In the genomic region with DNA sequence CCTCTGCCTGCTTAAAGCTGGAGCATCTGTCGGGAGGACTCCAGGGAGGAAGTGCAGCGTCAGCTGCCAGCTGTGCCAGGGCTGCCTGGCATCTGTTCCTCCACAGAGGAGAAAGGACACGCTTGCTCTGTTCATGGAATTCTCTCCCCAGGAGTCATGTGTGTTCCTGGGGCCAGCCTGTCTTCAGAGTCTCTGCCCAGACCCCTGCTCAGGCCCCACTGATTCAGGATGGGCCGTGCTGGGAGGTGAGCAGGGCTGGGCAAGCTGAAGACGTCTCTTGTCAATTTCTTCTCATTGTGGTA, we compare ENCODE assay signal across 1 cellular context.
TF ChIP-seq lines count a peak whose summit lies in the region.

No MANE protein-coding gene starts in this region.

TF ChIP-seq in GM23338, 12 proteins besides CTCF, POLR2A, EP300 and RAD21:
- TF ChIP-seq, protein P1, sequence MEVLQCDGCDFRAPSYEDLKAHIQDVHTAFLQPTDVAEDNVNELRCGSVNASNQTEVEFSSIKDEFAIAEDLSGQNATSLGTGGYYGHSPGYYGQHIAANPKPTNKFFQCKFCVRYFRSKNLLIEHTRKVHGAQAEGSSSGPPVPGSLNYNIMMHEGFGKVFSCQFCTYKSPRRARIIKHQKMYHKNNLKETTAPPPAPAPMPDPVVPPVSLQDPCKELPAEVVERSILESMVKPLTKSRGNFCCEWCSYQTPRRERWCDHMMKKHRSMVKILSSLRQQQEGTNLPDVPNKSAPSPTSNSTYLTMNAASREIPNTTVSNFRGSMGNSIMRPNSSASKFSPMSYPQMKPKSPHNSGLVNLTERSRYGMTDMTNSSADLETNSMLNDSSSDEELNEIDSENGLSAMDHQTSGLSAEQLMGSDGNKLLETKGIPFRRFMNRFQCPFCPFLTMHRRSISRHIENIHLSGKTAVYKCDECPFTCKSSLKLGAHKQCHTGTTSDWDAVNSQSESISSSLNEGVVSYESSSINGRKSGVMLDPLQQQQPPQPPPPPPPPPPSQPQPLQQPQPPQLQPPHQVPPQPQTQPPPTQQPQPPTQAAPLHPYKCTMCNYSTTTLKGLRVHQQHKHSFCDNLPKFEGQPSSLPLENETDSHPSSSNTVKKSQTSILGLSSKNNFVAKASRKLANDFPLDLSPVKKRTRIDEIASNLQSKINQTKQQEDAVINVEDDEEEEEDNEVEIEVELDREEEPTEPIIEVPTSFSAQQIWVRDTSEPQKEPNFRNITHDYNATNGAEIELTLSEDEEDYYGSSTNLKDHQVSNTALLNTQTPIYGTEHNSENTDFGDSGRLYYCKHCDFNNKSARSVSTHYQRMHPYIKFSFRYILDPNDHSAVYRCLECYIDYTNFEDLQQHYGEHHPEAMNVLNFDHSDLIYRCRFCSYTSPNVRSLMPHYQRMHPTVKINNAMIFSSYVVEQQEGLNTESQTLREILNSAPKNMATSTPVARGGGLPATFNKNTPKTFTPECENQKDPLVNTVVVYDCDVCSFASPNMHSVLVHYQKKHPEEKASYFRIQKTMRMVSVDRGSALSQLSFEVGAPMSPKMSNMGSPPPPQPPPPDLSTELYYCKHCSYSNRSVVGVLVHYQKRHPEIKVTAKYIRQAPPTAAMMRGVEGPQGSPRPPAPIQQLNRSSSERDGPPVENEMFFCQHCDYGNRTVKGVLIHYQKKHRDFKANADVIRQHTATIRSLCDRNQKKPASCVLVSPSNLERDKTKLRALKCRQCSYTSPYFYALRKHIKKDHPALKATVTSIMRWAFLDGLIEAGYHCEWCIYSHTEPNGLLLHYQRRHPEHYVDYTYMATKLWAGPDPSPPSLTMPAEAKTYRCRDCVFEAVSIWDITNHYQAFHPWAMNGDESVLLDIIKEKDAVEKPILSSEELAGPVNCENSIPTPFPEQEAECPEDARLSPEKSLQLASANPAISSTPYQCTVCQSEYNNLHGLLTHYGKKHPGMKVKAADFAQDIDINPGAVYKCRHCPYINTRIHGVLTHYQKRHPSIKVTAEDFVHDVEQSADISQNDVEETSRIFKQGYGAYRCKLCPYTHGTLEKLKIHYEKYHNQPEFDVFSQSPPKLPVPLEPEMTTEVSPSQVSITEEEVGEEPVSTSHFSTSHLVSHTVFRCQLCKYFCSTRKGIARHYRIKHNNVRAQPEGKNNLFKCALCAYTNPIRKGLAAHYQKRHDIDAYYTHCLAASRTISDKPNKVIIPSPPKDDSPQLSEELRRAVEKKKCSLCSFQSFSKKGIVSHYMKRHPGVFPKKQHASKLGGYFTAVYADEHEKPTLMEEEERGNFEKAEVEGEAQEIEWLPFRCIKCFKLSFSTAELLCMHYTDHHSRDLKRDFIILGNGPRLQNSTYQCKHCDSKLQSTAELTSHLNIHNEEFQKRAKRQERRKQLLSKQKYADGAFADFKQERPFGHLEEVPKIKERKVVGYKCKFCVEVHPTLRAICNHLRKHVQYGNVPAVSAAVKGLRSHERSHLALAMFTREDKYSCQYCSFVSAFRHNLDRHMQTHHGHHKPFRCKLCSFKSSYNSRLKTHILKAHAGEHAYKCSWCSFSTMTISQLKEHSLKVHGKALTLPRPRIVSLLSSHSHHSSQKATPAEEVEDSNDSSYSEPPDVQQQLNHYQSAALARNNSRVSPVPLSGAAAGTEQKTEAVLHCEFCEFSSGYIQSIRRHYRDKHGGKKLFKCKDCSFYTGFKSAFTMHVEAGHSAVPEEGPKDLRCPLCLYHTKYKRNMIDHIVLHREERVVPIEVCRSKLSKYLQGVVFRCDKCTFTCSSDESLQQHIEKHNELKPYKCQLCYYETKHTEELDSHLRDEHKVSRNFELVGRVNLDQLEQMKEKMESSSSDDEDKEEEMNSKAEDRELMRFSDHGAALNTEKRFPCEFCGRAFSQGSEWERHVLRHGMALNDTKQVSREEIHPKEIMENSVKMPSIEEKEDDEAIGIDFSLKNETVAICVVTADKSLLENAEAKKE (CRISPR knock-in tag; IDR thresholded peaks at IDR 0.05) = no peak
